ENCODE assay signal across 22 cellular contexts in genomic region chrX:25925956-25926355, GRCh38.
DNase-seq lines count a peak whose midpoint lies in the region; ATAC-seq, FAIRE-seq and TF ChIP-seq lines count a peak whose summit lies in the region.
"Had no signal": no experiment of that assay in that cellular context is flagged by ENCODE, and none has a peak within 500 bp of the region (broad histone marks: within the 10 kb centered on the region; RNA-seq: fewer than 3 reads in every experiment).

No MANE protein-coding gene starts in this region.

- H3K9me3 ChIP-seq in fibroblast of lung (ENCODE audit: control insufficient read depth, insufficient read depth, low read depth, low read length), result no peaks in the 10 kb centered on the region
- H3K9me3 ChIP-seq: HAP-1 had no signal

- peak; percentile 0 for DNase-seq in amniotic epithelial cell (ENCODE audit: low read depth)
- DNase-seq in fibroblast of lung (ENCODE audit: low read depth in 2 of 2), result peak; percentile 8 to 15
- DNase-seq in fibroblast of the aortic adventitia (ENCODE audit: low read depth), result peak; percentile 74
- no peak for DNase-seq in NCI-H1436 (lab: John Stamatoyannopoulos, UW)
- no peak for DNase-seq in NCI-H2196 treated with DMSO at 0.1 percent for 48 hours (lab: John Stamatoyannopoulos, UW; ENCODE audit: unreplicated experiment)
- no peak for DNase-seq in GM23338 (ENCODE audit: low spot score)
- DNase-seq: 8988T; C1 segment of cervical spinal cord; Calu3; CD4-positive, alpha-beta memory T cell; COR-L47; DMS53; DMS79 treated with DMSO at 0.1 percent for 48 hours; GF-D8; GOT3; HFFc6 had no signal

- H3K4me1 Mint-ChIP-seq in GM23338, result no peaks in the 10 kb centered on the region
- H3K4me1 Mint-ChIP-seq: CD4-positive, alpha-beta memory T cell had no signal

- H3K9me2 ChIP-seq in GM23338 (ENCODE audit: insufficient read depth), result no peaks in the 10 kb centered on the region

- TF ChIP-seq CTCF in fibroblast of lung (conservative IDR thresholded peaks at IDR 0.05 in 1 of 2, IDR thresholded peaks at IDR 0.05 in 1 of 2; ENCODE audit: low read depth in 1 of 2, low read length in 2 of 2) (no peak), fibroblast of the aortic adventitia (IDR thresholded peaks at IDR 0.05; ENCODE audit: insufficient read depth, low read length) (no peak), GM23338 (conservative IDR thresholded peaks at IDR 0.05; ENCODE audit: low read depth in 2 of 2) (no peak)

- H3K27ac ChIP-seq in fibroblast of lung (ENCODE audit: insufficient read depth, low read length) (no peak overlapping the region), GM23338 (ENCODE audit: low read depth) (no peak overlapping the region)

- H3K4me2 ChIP-seq in fibroblast of lung (ENCODE audit: extremely low read depth, insufficient read depth, low read length) (no peak overlapping the region), GM23338 (no peak overlapping the region)

- H3K27me3 ChIP-seq in fibroblast of lung (ENCODE audit: control insufficient read depth, insufficient read depth, low read length) (no peaks in the 10 kb centered on the region), GM23338 (ENCODE audit: insufficient read depth) (no peaks in the 10 kb centered on the region)

- H3K27me3 Mint-ChIP-seq in GM23338 (ENCODE audit: insufficient read depth, low read depth, poor library complexity), result no peaks in the 10 kb centered on the region
- H3K27me3 Mint-ChIP-seq: CD4-positive, alpha-beta memory T cell had no signal

- H3K9me3 Mint-ChIP-seq in GM23338, result no peaks in the 10 kb centered on the region
- H3K9me3 Mint-ChIP-seq: HFFc6 had no signal

- no peaks in the 10 kb centered on the region for H4K20me1 ChIP-seq in fibroblast of lung (ENCODE audit: control insufficient read depth, extremely low read depth, insufficient read depth, low read length)
- H4K20me1 ChIP-seq in GM23338 (replicated peaks; ENCODE audit: insufficient read depth), result no peaks in the 10 kb centered on the region

- FAIRE-seq in colon (lab: Jason Lieb, UNC), result peak; percentile 21
- FAIRE-seq: GM12891, GM18507, H54 had no signal

- no peaks in the 10 kb centered on the region for H3K4me1 ChIP-seq in fibroblast of lung (ENCODE audit: control insufficient read depth, extremely low read depth, insufficient read depth, low read length)
- H3K4me1 ChIP-seq in GM23338 (ENCODE audit: insufficient read depth), result no peaks in the 10 kb centered on the region
- H3K4me1 ChIP-seq: HAP-1 had no signal

- no peak overlapping the region for H3K27ac Mint-ChIP-seq in GM23338
- H3K27ac Mint-ChIP-seq: CD4-positive, alpha-beta memory T cell; HFFc6 had no signal

- no peaks in the 10 kb centered on the region for H3F3A ChIP-seq in GM23338 (replicated peaks; ENCODE audit: low read depth)

- H3K79me2 ChIP-seq in fibroblast of lung (ENCODE audit: control insufficient read depth, insufficient read depth, low read length) (no peaks in the 10 kb centered on the region), GM23338 (replicated peaks; ENCODE audit: insufficient read depth) (no peaks in the 10 kb centered on the region)

- H3K36me3 Mint-ChIP-seq in GM23338 (ENCODE audit: low read depth), result no peaks in the 10 kb centered on the region
- H3K36me3 Mint-ChIP-seq: CD4-positive, alpha-beta memory T cell had no signal

- H3K9ac ChIP-seq in fibroblast of lung (ENCODE audit: insufficient read depth, low read length), result no peak overlapping the region

- no peak for ATAC-seq in HG03280 (IDR thresholded peaks at IDR 0.05; ENCODE audit: unreplicated experiment)
- ATAC-seq in GM23338, result no peak

- H3K4me3 ChIP-seq in fibroblast of lung (replicated peaks in 1 of 4; ENCODE audit: control extremely low read depth in 1 of 4, insufficient read depth in 1 of 4, low read depth in 3 of 4, low read length in 4 of 4), result no peak overlapping the region
- H3K4me3 ChIP-seq in fibroblast of the aortic adventitia (ENCODE audit: low read depth, low read length), result no peak overlapping the region
- H3K4me3 ChIP-seq in GM23338, result no peak overlapping the region
- H3K4me3 ChIP-seq: HAP-1 had no signal

- H2AFZ ChIP-seq in fibroblast of lung (ENCODE audit: low read length), result no peak overlapping the region
- no peak overlapping the region for H2AFZ ChIP-seq in GM23338

- H3K4me3 Mint-ChIP-seq in GM23338, result no peak overlapping the region
- H3K4me3 Mint-ChIP-seq: CD4-positive, alpha-beta memory T cell; HFFc6 had no signal

- H3K36me3 ChIP-seq in fibroblast of lung (ENCODE audit: control insufficient read depth, insufficient read depth, low read length) (no peaks in the 10 kb centered on the region), GM23338 (ENCODE audit: insufficient read depth) (no peaks in the 10 kb centered on the region)
- H3K36me3 ChIP-seq: HAP-1 had no signal

TF ChIP-seq in GM23338, 12 proteins besides CTCF, POLR2A, EP300 and RAD21 (continues in another document):
- no peak for TF ChIP-seq CREB1 (CRISPR knock-in tag; IDR thresholded peaks at IDR 0.05; ENCODE audit: low read depth)
- no peak for TF ChIP-seq EZH2 (IDR thresholded peaks at IDR 0.05; ENCODE audit: low read depth, unreplicated experiment)
- TF ChIP-seq EZH2phosphoT487 (IDR thresholded peaks at IDR 0.05; ENCODE audit: unreplicated experiment), result no peak
- no peak for TF ChIP-seq POLR2AphosphoS5 (IDR thresholded peaks at IDR 0.05; ENCODE audit: low read depth)
- TF ChIP-seq ETS1 (IDR thresholded peaks at IDR 0.05), result no peak
- no peak for TF ChIP-seq REST (IDR thresholded peaks at IDR 0.05; ENCODE audit: unreplicated experiment)

Comparison
In these comparisons a context has a peak if more than half of its experiments do, and no peak if none do; other contexts are left out.
1. DNase-seq: peak in amniotic epithelial cell (single experiment), fibroblast of lung (2 of 2) and fibroblast of the aortic adventitia (single experiment); none in NCI-H1436 (single experiment), NCI-H2196 treated with DMSO at 0.1 percent for 48 hours (single experiment) and GM23338 (single experiment).